15 cellular contexts compared by ENCODE assay signal in the genomic region with DNA sequence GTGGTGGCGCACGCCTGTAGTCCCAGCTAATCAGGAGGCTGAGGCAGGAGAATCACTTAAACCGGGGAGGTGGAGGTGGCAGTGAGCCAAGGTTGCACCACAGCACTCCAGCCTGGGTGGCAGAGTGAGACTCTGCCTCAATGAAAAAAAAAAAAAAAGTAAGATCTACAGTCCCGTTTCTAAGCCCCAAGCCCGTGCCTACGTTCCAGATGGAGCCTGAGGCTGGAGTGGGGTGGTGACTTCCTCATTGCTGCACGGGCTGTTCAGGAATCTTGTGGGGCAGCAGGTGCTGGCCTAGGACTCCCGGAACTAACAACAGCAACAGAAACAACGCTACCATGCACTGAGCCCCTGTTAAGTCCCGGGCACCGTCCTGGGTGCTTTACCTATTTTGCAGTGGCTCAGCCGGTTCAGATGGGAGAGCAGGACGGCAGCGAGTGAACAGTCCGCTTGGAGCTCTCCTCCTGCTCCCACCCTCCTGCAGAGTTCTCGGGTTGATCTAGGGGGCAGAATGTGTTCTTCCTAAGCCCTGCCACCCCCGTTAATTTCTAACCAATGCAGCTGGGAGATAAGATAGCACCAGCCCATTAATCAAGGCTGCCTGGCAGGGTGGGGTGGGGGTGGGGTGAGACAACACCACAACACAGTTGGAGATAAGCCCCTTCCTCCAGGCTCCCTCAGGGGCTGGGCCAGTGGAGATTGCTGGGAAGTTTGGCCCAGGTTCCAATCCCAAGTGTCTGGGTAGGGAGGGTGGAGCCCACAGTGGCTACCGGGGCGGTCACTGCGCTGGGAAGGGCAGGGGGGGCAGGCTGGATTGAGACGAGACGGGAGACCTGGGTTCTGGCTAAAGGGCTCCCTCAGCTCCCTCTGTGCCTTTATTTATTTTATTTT. TPM values are rescaled to one million over a fixed set of nuclear protein-coding genes. Genes with fewer than 3 reads are reported as not detected.
A peak's percentile ranks its signal among the peaks of the same experiment; 100 is the strongest.
DNase-seq lines count a peak whose midpoint lies in the region; ATAC-seq and TF ChIP-seq lines count a peak whose summit lies in the region.
"Had no signal": no experiment of that assay in that cellular context is flagged by ENCODE, and none has a peak within 500 bp of the region (broad histone marks: within the 10 kb centered on the region; RNA-seq: fewer than 3 reads in every experiment).

No MANE protein-coding gene starts in this region.

- H3K4me3 ChIP-seq in epithelial cell of proximal tubule (ENCODE audit: low read depth, low read length) (peak overlapping the region; percentile 23), lower lobe of right lung (peak overlapping the region; percentile 8), upper lobe of right lung (no peak overlapping the region)
- H3K4me3 ChIP-seq: ascending aorta, esophagus squamous epithelium, sigmoid colon had no signal

- H3K4me1 ChIP-seq in lower lobe of right lung = peaks cover 10% of the 10 kb centered on the region
- H3K4me1 ChIP-seq in upper lobe of right lung = peaks cover 8% of the 10 kb centered on the region
- H3K4me1 ChIP-seq: ascending aorta had no signal

- H3K27ac ChIP-seq in lower lobe of right lung = peak overlapping the region; percentile 65
- peak overlapping the region; percentile 65 for H3K27ac ChIP-seq in upper lobe of right lung
- H3K27ac ChIP-seq: ascending aorta, esophagus squamous epithelium, sigmoid colon had no signal

- DNase-seq in Right ventricle myocardium inferior (ENCODE audit: missing footprints) (no peak), cardiac septum (ENCODE audit: low spot score) (no peak), epithelial cell of proximal tubule (ENCODE audit: low read depth) (no peak), lower lobe of right lung (peak; percentile 74), upper lobe of right lung (peak; percentile 82), NCI-H1105 (lab: John Stamatoyannopoulos, UW) (no peak), omental fat pad (ENCODE audit: low spot score) (no peak)
- DNase-seq: esophagus squamous epithelium, GDM1, GOT3, sigmoid colon, T-helper 1 cell had no signal

- intact Hi-C loops in Right ventricle myocardium inferior (cut with DNase I) (no loop called here), cardiac septum (cut with DNase I) (no loop called here), lower lobe of right lung (cut with DNase I) (no loop called here), upper lobe of right lung (cut with DNase I) (no loop called here)

- ATAC-seq in Right ventricle myocardium inferior (peak; percentile 73), lower lobe of right lung (peak; percentile 51 to 75), upper lobe of right lung (peak; percentile 55), omental fat pad (ENCODE audit: low FRiP score) (no peak), GM18519 (IDR thresholded peaks at IDR 0.05; ENCODE audit: low FRiP score, unreplicated experiment) (no peak)

- H3K9me3 ChIP-seq in lower lobe of right lung (no peaks in the 10 kb centered on the region), upper lobe of right lung (no peaks in the 10 kb centered on the region)
- H3K9me3 ChIP-seq: ascending aorta, esophagus squamous epithelium, sigmoid colon had no signal

- H3K27me3 ChIP-seq in lower lobe of right lung (ENCODE audit: low read depth) = peaks cover 10% of the 10 kb centered on the region
- no peaks in the 10 kb centered on the region for H3K27me3 ChIP-seq in upper lobe of right lung

- TF ChIP-seq CTCF in epithelial cell of proximal tubule (conservative IDR thresholded peaks at IDR 0.05; ENCODE audit: low read depth, low read length) = peak; percentile 6
- TF ChIP-seq CTCF in lower lobe of right lung (IDR thresholded peaks at IDR 0.05) = no peak
- no peak for TF ChIP-seq CTCF in upper lobe of right lung (IDR thresholded peaks at IDR 0.05)
- no peak for TF ChIP-seq CTCF in omental fat pad (IDR thresholded peaks at IDR 0.05)

- H3K36me3 ChIP-seq in lower lobe of right lung (no peaks in the 10 kb centered on the region), upper lobe of right lung (no peaks in the 10 kb centered on the region)
- H3K36me3 ChIP-seq: ascending aorta, esophagus squamous epithelium, sigmoid colon had no signal

RNA-seq across cellular contexts. Expression of gene SFRP5, which starts 17.0 kb away (rescaled TPM):
- total RNA-seq in Right ventricle myocardium inferior (2.5 TPM), cardiac septum (3.2 TPM), epithelial cell of proximal tubule (not detected in 2 replicates), lower lobe of right lung (0.27 TPM), upper lobe of right lung (3.0 TPM), omental fat pad (1 to 10 TPM in 1 of 4 donors, under 1 TPM in 2, not detected in 1; 0.56 to 4.1 (median 0.60) TPM)
- total RNA-seq: ascending aorta, NCI-H460 had no signal

RNA-seq across cellular contexts. Expression of gene ZFYVE27, which starts 51.9 kb away (rescaled TPM):
- total RNA-seq in Right ventricle myocardium inferior (11.7 TPM), cardiac septum (19.8 TPM), epithelial cell of proximal tubule (13.5 and 23.6 TPM in 2 replicates), lower lobe of right lung (28.3 TPM), upper lobe of right lung (29.4 TPM), omental fat pad (10 to 100 TPM; 17.9 to 27.1 (median 20.7) TPM)

Comparison
In these comparisons a context has a peak if more than half of its experiments do, and no peak if none do; other contexts are left out.
1. ATAC-seq: peak in Right ventricle myocardium inferior (single experiment), lower lobe of right lung (2 of 2) and upper lobe of right lung (single experiment); none in omental fat pad (single experiment) and GM18519 (single experiment).
2. DNase-seq: peak in lower lobe of right lung (single experiment) and upper lobe of right lung (single experiment); none in Right ventricle myocardium inferior (single experiment), cardiac septum (single experiment), epithelial cell of proximal tubule (single experiment), NCI-H1105 (single experiment) and omental fat pad (single experiment).